In genomic region chr10:48289652-48290238, GRCh38 we compare ENCODE assay signal across 7 cellular contexts. TPM values are rescaled to one million over a fixed set of nuclear protein-coding genes. Genes with fewer than 3 reads are reported as not detected.
DNase-seq lines count a peak whose midpoint lies in the region; ATAC-seq and TF ChIP-seq lines count a peak whose summit lies in the region.

No MANE protein-coding gene starts in this region.

- H3K23me2 ChIP-seq in H9 (ENCODE audit: insufficient read length, low read depth, low read length, poor library complexity, severe bottlenecking), result no peaks in the 10 kb centered on the region

- no peaks in the 10 kb centered on the region for H4K20me1 ChIP-seq in H9 (ENCODE audit: control insufficient read depth, insufficient read depth, insufficient read length)

- H3K27me3 ChIP-seq in H9 (ENCODE audit: insufficient read depth, low read length) (no peaks in the 10 kb centered on the region), upper lobe of right lung (no peaks in the 10 kb centered on the region)

- no peak overlapping the region for H2BK12ac ChIP-seq in H9 (ENCODE audit: insufficient read length, low read depth, low read length)

- no peak overlapping the region for H3K14ac ChIP-seq in H9 (ENCODE audit: insufficient read depth, low read length)

- POLR2A ChIA-PET in activated CD8-positive, alpha-beta T cell treated with anti-CD3 and anti-CD28 coated beads, Interleukin-2, amount 10 ng/mL, durations not matched to agents 7 days and 5 days (lab: Charles Lee), result no interaction called here

- H3K56ac ChIP-seq in H9 (ENCODE audit: insufficient read length, low read depth, low read length), result no peak overlapping the region

- ATAC-seq in activated CD8-positive, alpha-beta T cell treated with anti-CD3 and anti-CD28 coated beads, Interleukin-2, amount 10 ng/mL, durations not matched to agents 7 days and 5 days, result peak; percentile 49
- ATAC-seq in esophagus mucosa (peak; percentile 72), upper lobe of right lung (peak; percentile 87)

- H2BK20ac ChIP-seq in H9 (ENCODE audit: low read depth, low read length, poor library complexity, severe bottlenecking), result no peak overlapping the region

- H3K4me3 Mint-ChIP-seq in H9, result no peak overlapping the region
- H3K4me3 Mint-ChIP-seq in activated CD8-positive, alpha-beta T cell treated with anti-CD3 and anti-CD28 coated beads, Interleukin-2, amount 10 ng/mL, durations not matched to agents 7 days and 5 days, result no peak overlapping the region
- no peak overlapping the region for H3K4me3 Mint-ChIP-seq in nephron

- intact Hi-C loops in upper lobe of right lung (cut with DNase I), result no loop called here

- H2AFZ ChIP-seq in H9 (ENCODE audit: low read length), result no peak overlapping the region

- H3K27ac Mint-ChIP-seq in H9, result peak overlapping the region; percentile 35 to 68 (median 48); a peak in 4 of 7 replicates
- no peak overlapping the region for H3K27ac Mint-ChIP-seq in activated CD8-positive, alpha-beta T cell treated with anti-CD3 and anti-CD28 coated beads, Interleukin-2, amount 10 ng/mL, durations not matched to agents 7 days and 5 days
- H3K27ac Mint-ChIP-seq in nephron, result peak overlapping the region in 2 of 3 experiments; percentile 25 to 63

- H3K4me2 ChIP-seq in H9 (ENCODE audit: insufficient read depth, insufficient read length, low read length), result no peak overlapping the region

- H3K79me2 ChIP-seq in H9 (ENCODE audit: insufficient read depth, low read length), result no peaks in the 10 kb centered on the region

- H3K23ac ChIP-seq in H9 (ENCODE audit: insufficient read length, low read depth, low read length), result no peak overlapping the region

- no peak overlapping the region for H2BK120ac ChIP-seq in H9 (ENCODE audit: low read depth, low read length, poor library complexity, severe bottlenecking)

- H4K5ac ChIP-seq in H9 (ENCODE audit: insufficient read length, low read depth, low read length), result no peak overlapping the region

- H3T11ph ChIP-seq in H9 (ENCODE audit: low read length), result no peak overlapping the region

- H3K36me3 Mint-ChIP-seq in H9 (ENCODE audit: insufficient read depth in 1 of 3, low read depth in 3 of 3) (no peaks in the 10 kb centered on the region; a peak in 1 of 7 replicates), nephron (ENCODE audit: low read depth) (no peaks in the 10 kb centered on the region)
- H3K36me3 Mint-ChIP-seq in activated CD8-positive, alpha-beta T cell treated with anti-CD3 and anti-CD28 coated beads, Interleukin-2, amount 10 ng/mL, durations not matched to agents 7 days and 5 days (ENCODE audit: low read depth), result no peaks in the 10 kb centered on the region

- H3K27ac ChIP-seq in H9 (ENCODE audit: insufficient read length, low read depth, low read length) (no peak overlapping the region), upper lobe of right lung (no peak overlapping the region)

- H2BK15ac ChIP-seq in H9 (ENCODE audit: low read depth, low read length), result no peak overlapping the region

- H3K4ac ChIP-seq in H9 (ENCODE audit: low read depth, low read length), result no peak overlapping the region

- H3K4me3 ChIP-seq in upper lobe of right lung, result no peak overlapping the region

- H2AK5ac ChIP-seq in H9 (ENCODE audit: insufficient read length, low read length), result no peak overlapping the region

- H3K4me1 Mint-ChIP-seq in H9 (peaks cover 5 to 7% of the 10 kb centered on the region in 2 experiments), nephron (peaks cover 32% of the 10 kb centered on the region)
- H3K4me1 Mint-ChIP-seq in activated CD8-positive, alpha-beta T cell treated with anti-CD3 and anti-CD28 coated beads, Interleukin-2, amount 10 ng/mL, durations not matched to agents 7 days and 5 days (ENCODE audit: low read depth), result peaks cover 32% of the 10 kb centered on the region

- no peak overlapping the region for H4K91ac ChIP-seq in H9 (ENCODE audit: insufficient read length, low read depth, low read length)

- H3K4me1 ChIP-seq in H9 (ENCODE audit: insufficient read depth, low read length) (no peaks in the 10 kb centered on the region), upper lobe of right lung (no peaks in the 10 kb centered on the region)

- H3K9me3 Mint-ChIP-seq in H9, result peaks cover 0 to 5% of the 10 kb centered on the region in 2 experiments; a peak in 2 of 5 replicates
- H3K9me3 Mint-ChIP-seq in activated CD8-positive, alpha-beta T cell treated with anti-CD3 and anti-CD28 coated beads, Interleukin-2, amount 10 ng/mL, durations not matched to agents 7 days and 5 days (ENCODE audit: insufficient read depth), result no peaks in the 10 kb centered on the region
- H3K9me3 Mint-ChIP-seq in nephron, result peaks cover 8% of the 10 kb centered on the region

- H3K18ac ChIP-seq in H9 (ENCODE audit: insufficient read length, low read depth, low read length), result no peak overlapping the region

- peak; percentile 87 for TF ChIP-seq CTCF in H9 (conservative IDR thresholded peaks at IDR 0.05)
- TF ChIP-seq CTCF in nephron (IDR thresholded peaks at IDR 0.05; ENCODE audit: unreplicated experiment in 3 of 3), result peak; percentile 71 to 78 (median 75)
- peak; percentile 85 for TF ChIP-seq CTCF in upper lobe of right lung (IDR thresholded peaks at IDR 0.05)

- H4K8ac ChIP-seq in H9 (replicated peaks; ENCODE audit: insufficient read length, low read depth, low read length), result no peak overlapping the region

- no peak overlapping the region for H3K9ac ChIP-seq in H9 (ENCODE audit: extremely low read depth, insufficient read length, low read length)

- no CpG with 5 or more reads among the region's 8 CpGs for WGBS in H9 (ENCODE audit: extremely low coverage, insufficient read length, low lambda C conversion rate)

- no peak overlapping the region for H2BK5ac ChIP-seq in H9 (ENCODE audit: insufficient read length, low read length)

- DNase-seq in ELF-1 (ENCODE audit: low read depth, low spot score) (peak; percentile 82), H9 (peak; percentile 82), NCI-H146 treated with DMSO at 0.1 percent for 48 hours (lab: John Stamatoyannopoulos, UW; ENCODE audit: unreplicated experiment) (peak; percentile 13), upper lobe of right lung (no peak)
- peak; percentile 50 for DNase-seq in activated CD8-positive, alpha-beta T cell treated with anti-CD3 and anti-CD28 coated beads, Interleukin-2, amount 10 ng/mL, durations not matched to agents 7 days and 5 days

- H3K36me3 ChIP-seq in upper lobe of right lung, result no peaks in the 10 kb centered on the region

- H3K9me3 ChIP-seq in H9 (ENCODE audit: control insufficient read depth, low read depth, low read length), result no peaks in the 10 kb centered on the region
- no peaks in the 10 kb centered on the region for H3K9me3 ChIP-seq in upper lobe of right lung

- CTCF ChIA-PET in activated CD8-positive, alpha-beta T cell treated with anti-CD3 and anti-CD28 coated beads, Interleukin-2, amount 10 ng/mL, durations not matched to agents 7 days and 5 days (lab: Charles Lee), result interaction anchor here (0.7 to 1.5 kb wide), 5 partner anchors 11 to 144 kb away, joined by 3 to 4 read pairs (median 4); no protein-coding TSS in a partner anchor

- no peaks in the 10 kb centered on the region for H3K79me1 ChIP-seq in H9 (ENCODE audit: insufficient read depth, low read depth, low read length, poor library complexity, severe bottlenecking)

- H3K27me3 Mint-ChIP-seq in H9 (ENCODE audit: low read depth) (peaks cover 12% of the 10 kb centered on the region), nephron (ENCODE audit: low read depth) (peaks cover 7% of the 10 kb centered on the region)
- peaks cover 6% of the 10 kb centered on the region for H3K27me3 Mint-ChIP-seq in activated CD8-positive, alpha-beta T cell treated with anti-CD3 and anti-CD28 coated beads, Interleukin-2, amount 10 ng/mL, durations not matched to agents 7 days and 5 days (ENCODE audit: low read depth)

RNA-seq across cellular contexts. Expression of gene FRMPD2, which starts 15.2 kb away (rescaled TPM):
- total RNA-seq in H9 (2021) (0.44 and 0.48 TPM in 2 replicates), esophagus mucosa (not detected), upper lobe of right lung (not detected)
- not detected for total RNA-seq in activated CD8-positive, alpha-beta T cell treated with anti-CD3 and anti-CD28 coated beads, Interleukin-2, amount 10 ng/mL, durations not matched to agents 7 days and 5 days

RNA-seq across cellular contexts. Expression of gene MAPK8, which starts 16.7 kb away (rescaled TPM):
- total RNA-seq in H9 (2021) (52.0 and 56.3 TPM in 2 replicates), esophagus mucosa (27.2 TPM), upper lobe of right lung (42.3 TPM)
- 10 to 100 TPM; 29.4 to 30.7 TPM for total RNA-seq in activated CD8-positive, alpha-beta T cell treated with anti-CD3 and anti-CD28 coated beads, Interleukin-2, amount 10 ng/mL, durations not matched to agents 7 days and 5 days
